In genomic region chr3:150348500-150348899, GRCh38 we compare ENCODE assay signal across 8 cellular contexts. TPM values are rescaled to one million over a fixed set of nuclear protein-coding genes. Genes with fewer than 3 reads are reported as not detected.
DNase-seq lines count a peak whose midpoint lies in the region; ATAC-seq and TF ChIP-seq lines count a peak whose summit lies in the region.

No MANE protein-coding gene starts in this region.

- no peaks in the 10 kb centered on the region for H3K9me3 Mint-ChIP-seq in nephron progenitor cell

- no peak overlapping the region for H3K4me3 Mint-ChIP-seq in nephron progenitor cell

- H3K9ac ChIP-seq in skeletal muscle tissue (ENCODE audit: low read depth in 1 of 3, low read length in 3 of 3), result peak overlapping the region in 1 of 3 donors; percentile 11

- H3K36me3 ChIP-seq in gastroesophageal sphincter, result no peaks in the 10 kb centered on the region
- no peaks in the 10 kb centered on the region for H3K36me3 ChIP-seq in skeletal muscle tissue (ENCODE audit: control insufficient read depth in 3 of 3, insufficient read depth in 3 of 3, low read length in 3 of 3)

- H3K27me3 Mint-ChIP-seq in nephron progenitor cell (ENCODE audit: low read depth, poor library complexity), result peaks cover 3% of the 10 kb centered on the region

- H3K9me3 ChIP-seq in gastroesophageal sphincter, result no peaks in the 10 kb centered on the region
- no peaks in the 10 kb centered on the region for H3K9me3 ChIP-seq in skeletal muscle tissue (ENCODE audit: control insufficient read depth in 3 of 3, low read length in 3 of 3)

- peak overlapping the region in 1 of 4 donors; percentile 33 for H3K27ac ChIP-seq in gastroesophageal sphincter
- H3K27ac ChIP-seq in skeletal muscle tissue (ENCODE audit: low read depth, low read length), result peak overlapping the region; percentile 52

- TF ChIP-seq EP300 in gastroesophageal sphincter (IDR thresholded peaks at IDR 0.05), result no peak

- H3K27me3 ChIP-seq in gastroesophageal sphincter (no peaks in the 10 kb centered on the region), skeletal muscle tissue (ENCODE audit: control insufficient read depth in 3 of 3, insufficient read depth in 3 of 3, low read length in 3 of 3) (no peaks in the 10 kb centered on the region)

- peaks cover 72% of the 10 kb centered on the region for H3K4me1 Mint-ChIP-seq in nephron progenitor cell

- peak; percentile 92 for DNase-seq in HCEC 1CT
- DNase-seq in SW480 (ENCODE audit: low spot score), result peak; percentile 15
- DNase-seq in NCI-H510A treated with DMSO at 0.1 percent for 48 hours (lab: John Stamatoyannopoulos, UW), result no peak
- no peak for DNase-seq in nephron progenitor cell

- WGBS in gastroesophageal sphincter (ENCODE audit: low coverage in 1 of 2), 2 donors, result 21 to 33% methylated on average over 6 of the region's 6 CpGs

- TF ChIP-seq CTCF in gastroesophageal sphincter (IDR thresholded peaks at IDR 0.05) (no peak), nephron progenitor cell (IDR thresholded peaks at IDR 0.05) (no peak)

- no peak for TF ChIP-seq POLR2A in gastroesophageal sphincter (IDR thresholded peaks at IDR 0.05)

- H3K4me3 ChIP-seq in gastroesophageal sphincter (no peak overlapping the region), skeletal muscle tissue (ENCODE audit: low read length in 3 of 3) (no peak overlapping the region)

- peaks cover 0 to 21% (median 4%) of the 10 kb centered on the region in 3 donors for H3K4me1 ChIP-seq in gastroesophageal sphincter
- H3K4me1 ChIP-seq in skeletal muscle tissue (ENCODE audit: control insufficient read depth in 3 of 3, insufficient read depth in 3 of 3, low read length in 3 of 3), result peaks cover 5 to 15% (median 14%) of the 10 kb centered on the region in 3 donors

- no peak overlapping the region for H3K27ac Mint-ChIP-seq in nephron progenitor cell

- no peaks in the 10 kb centered on the region for H3K36me3 Mint-ChIP-seq in nephron progenitor cell (ENCODE audit: low read depth)

- ATAC-seq in gastroesophageal sphincter (peak; percentile 87), HG02642 (IDR thresholded peaks at IDR 0.05; ENCODE audit: poor library complexity, unreplicated experiment) (no peak), GM21723 (IDR thresholded peaks at IDR 0.05; ENCODE audit: unreplicated experiment) (no peak)

RNA-seq across cellular contexts. Expression of gene TSC22D2, which starts 59.6 kb away (rescaled TPM):
- total RNA-seq in gastroesophageal sphincter, result 10 to 100 TPM; 15.4 to 30.0 (median 26.0) TPM
- total RNA-seq in skeletal muscle tissue, result 12.0 TPM

Comparison
In these comparisons a context has a peak if more than half of its experiments do, and no peak if none do; other contexts are left out.
1. DNase-seq: peak in HCEC 1CT (single experiment) and SW480 (single experiment); none in NCI-H510A treated with DMSO at 0.1 percent for 48 hours (single experiment) and nephron progenitor cell (single experiment).